10 cellular contexts compared by ENCODE assay signal in the genomic region with DNA sequence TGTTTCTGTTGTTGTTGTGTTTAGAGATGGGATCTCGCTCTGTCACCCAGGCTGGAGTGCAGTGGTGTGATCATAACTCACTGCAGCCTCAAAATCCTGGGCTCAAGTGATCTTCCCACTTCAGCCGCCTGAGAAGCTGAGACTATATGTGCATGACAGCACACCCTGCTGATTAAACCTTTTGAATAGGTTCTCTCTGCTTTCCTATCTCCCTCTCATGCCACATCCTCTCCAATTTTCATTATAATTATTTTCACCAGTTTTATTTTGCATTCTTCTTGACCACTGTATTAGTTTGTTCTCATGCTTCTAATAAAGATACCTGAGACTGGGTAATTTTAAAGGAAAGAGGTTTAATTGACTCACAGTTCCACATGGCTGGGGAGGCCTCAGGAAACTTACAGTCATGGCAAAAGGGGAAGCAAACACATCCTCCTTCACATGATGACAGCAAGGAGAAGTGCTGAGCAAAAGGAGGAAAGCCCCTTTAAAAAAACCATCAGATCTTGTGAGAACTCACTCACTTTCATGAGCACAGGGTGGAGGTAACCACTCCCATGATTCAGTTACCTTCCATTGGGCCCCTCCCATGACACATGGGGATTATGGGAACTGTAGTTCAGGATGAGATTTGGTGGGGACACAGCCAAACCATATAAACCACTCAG. TPM values are rescaled to one million over a fixed set of nuclear protein-coding genes. Genes with fewer than 3 reads are reported as not detected.
A peak's percentile ranks its signal among the peaks of the same experiment; 100 is the strongest.
DNase-seq lines count a peak whose midpoint lies in the region; ATAC-seq and TF ChIP-seq lines count a peak whose summit lies in the region.
"Had no signal": no experiment of that assay in that cellular context is flagged by ENCODE, and none has a peak within 500 bp of the region (broad histone marks: within the 10 kb centered on the region; RNA-seq: fewer than 3 reads in every experiment).

No MANE protein-coding gene starts in this region.

- H3K27me3 Mint-ChIP-seq in HFFc6 (ENCODE audit: insufficient read depth): peaks cover 3% of the 10 kb centered on the region

- TF ChIP-seq CTCF in DND-41 (IDR thresholded peaks at IDR 0.05; ENCODE audit: borderline replicate concordance, extremely low read depth, low read length, poor library complexity, severe bottlenecking) (no peak), choroid plexus epithelial cell (conservative IDR thresholded peaks at IDR 0.05; ENCODE audit: low read depth, low read length) (no peak), HFFc6 (IDR thresholded peaks at IDR 0.05) (no peak), BE2C (IDR thresholded peaks at IDR 0.05; ENCODE audit: low read depth, low read length) (no peak)

- no peaks in the 10 kb centered on the region for H3K4me1 ChIP-seq in DND-41 (ENCODE audit: insufficient read depth, low read length)
- no peaks in the 10 kb centered on the region for H3K4me1 ChIP-seq in BE2C

- H4K20me1 ChIP-seq in DND-41 (ENCODE audit: insufficient read depth, low read length): peaks cover 12% of the 10 kb centered on the region; the same call in 1 of the 2 replicates

- H3K36me3 Mint-ChIP-seq in HFFc6 (ENCODE audit: low read depth): peaks cover 20% of the 10 kb centered on the region

- H3K4me1 Mint-ChIP-seq in HFFc6 (ENCODE audit: low read depth): peaks cover under 1% of the 10 kb centered on the region; the same call in 1 of the 2 replicates

- no peak overlapping the region for H3K4me2 ChIP-seq in DND-41 (ENCODE audit: insufficient read depth, low read length)

- H3K27ac ChIP-seq in DND-41 (ENCODE audit: low read length): no peak overlapping the region
- H3K27ac ChIP-seq: VCaP had no signal

- H3K9me3 Mint-ChIP-seq in HFFc6: peaks cover 5% of the 10 kb centered on the region; the same call in 1 of the 2 replicates

- no peak overlapping the region for H3K4me3 Mint-ChIP-seq in HFFc6

- peak; percentile 39; the same call in 1 of the 3 replicates for ATAC-seq in DND-41 (ENCODE audit: insufficient read depth, low read depth)
- peak; percentile 57 for ATAC-seq in GM19397 (IDR thresholded peaks at IDR 0.05; ENCODE audit: unreplicated experiment)
- ATAC-seq in HG03196 (IDR thresholded peaks at IDR 0.05; ENCODE audit: unreplicated experiment): no peak

- peaks cover 20% of the 10 kb centered on the region for H3K79me2 ChIP-seq in DND-41 (ENCODE audit: insufficient read depth, low read length)

- H3K36me3 ChIP-seq in DND-41 (ENCODE audit: insufficient read depth, low read length) (peaks cover 63% of the 10 kb centered on the region), BE2C (peaks cover 13% of the 10 kb centered on the region)

- H3K27me3 ChIP-seq in DND-41 (ENCODE audit: insufficient read depth, low read length, poor library complexity) (no peaks in the 10 kb centered on the region), BE2C (no peaks in the 10 kb centered on the region)

- H3K4me3 ChIP-seq in DND-41 (ENCODE audit: low read depth in 1 of 2, low read length in 2 of 2): no peak overlapping the region
- no peak overlapping the region for H3K4me3 ChIP-seq in choroid plexus epithelial cell (ENCODE audit: low read depth, low read length)
- no peak overlapping the region for H3K4me3 ChIP-seq in BE2C (ENCODE audit: low read depth, low read length)

- H2AFZ ChIP-seq in DND-41 (ENCODE audit: low read depth, low read length): no peak overlapping the region

- H3K9me3 ChIP-seq in DND-41 (ENCODE audit: insufficient read depth, low read length, severe bottlenecking) (peaks cover 4% of the 10 kb centered on the region), BE2C (no peaks in the 10 kb centered on the region)

- no peak overlapping the region for H3K27ac Mint-ChIP-seq in HFFc6

- H3K9ac ChIP-seq in DND-41 (ENCODE audit: low read depth, low read length): no peak overlapping the region

- DNase-seq in DND-41: no peak
- peak; percentile 1 for DNase-seq in KG1 (lab: John Stamatoyannopoulos, UW)
- peak; percentile 44 for DNase-seq in choroid plexus epithelial cell (ENCODE audit: low read depth)
- DNase-seq in HFFc6: no peak
- DNase-seq in 8988T: no peak
- no peak for DNase-seq in BE2C
- DNase-seq: NCI-H446 treated with DMSO at 0.1 percent for 48 hours had no signal

RNA-seq across cellular contexts. Expression of gene AGK, which starts 12.9 kb away (rescaled TPM):
- total RNA-seq in HFFc6 (2021; fragmentation: NEBNext Ultra II Directional; extraction: Animal tissue kit (Norgen Biotek cat#: 25700)): 10 to 100 TPM; 14.7 to 18.0 (median 16.1) TPM
- 44.2 TPM for polyA plus RNA-seq in BE2C (2012; ENCODE audit: insufficient read depth, insufficient read length, low read depth)

Comparison
In these comparisons a context has a peak if more than half of its experiments do, and no peak if none do; other contexts are left out.
1. DNase-seq: peak in KG1 (single experiment) and choroid plexus epithelial cell (single experiment); none in DND-41 (single experiment), HFFc6 (single experiment), 8988T (single experiment) and BE2C (single experiment).